24 cellular contexts compared by ENCODE assay signal in genomic region chrX:14026121-14026520, GRCh38. TPM values are rescaled to one million over a fixed set of nuclear protein-coding genes. Genes with fewer than 3 reads are reported as not detected.
DNase-seq lines count a peak whose midpoint lies in the region; ATAC-seq, FAIRE-seq and TF ChIP-seq lines count a peak whose summit lies in the region.
"Had no signal": no experiment of that assay in that cellular context is flagged by ENCODE, and none has a peak within 500 bp of the region (broad histone marks: within the 10 kb centered on the region; RNA-seq: fewer than 3 reads in every experiment).

No MANE protein-coding gene starts in this region.

- H3F3A ChIP-seq in GM23338 (replicated peaks; ENCODE audit: low read depth) = no peaks in the 10 kb centered on the region

- FAIRE-seq in frontal cortex (lab: Jason Lieb, UNC) = no peak
- FAIRE-seq: bronchial epithelial cell, G401.6, H1 had no signal

- peaks cover 22% of the 10 kb centered on the region for H3K79me2 ChIP-seq in GM23338 (replicated peaks; ENCODE audit: insufficient read depth)

- H3K36me3 Mint-ChIP-seq in GM23338 (ENCODE audit: low read depth) = peaks cover 5% of the 10 kb centered on the region; the same call in 1 of the 3 replicates

- H3K4me3 Mint-ChIP-seq in GM23338 = no peak overlapping the region
- H3K4me3 Mint-ChIP-seq: activated naive CD8-positive, alpha-beta T cell treated with anti-CD3 and anti-CD28 coated beads, Interleukin-2, amount 10 ng/mL, durations not matched to agents 7 days and 5 days had no signal

- no peak for TF ChIP-seq CTCF in GM23338 (conservative IDR thresholded peaks at IDR 0.05; ENCODE audit: low read depth in 2 of 2)
- no peak for TF ChIP-seq CTCF in RWPE2 (IDR thresholded peaks at IDR 0.05; ENCODE audit: poor library complexity, severe bottlenecking)

- H3K4me2 ChIP-seq in GM23338 = no peak overlapping the region

- H3K27ac ChIP-seq in GM23338 (ENCODE audit: low read depth) (no peak overlapping the region), RWPE2 (ENCODE audit: poor library complexity, severe bottlenecking) (peak overlapping the region; percentile 70), epithelial cell of prostate (peak overlapping the region; percentile 88)
- H3K27ac ChIP-seq: transverse colon had no signal

- no peaks in the 10 kb centered on the region for H3K9me3 ChIP-seq in RWPE2 (ENCODE audit: severe bottlenecking)
- H3K9me3 ChIP-seq: transverse colon had no signal

- H3K27me3 Mint-ChIP-seq in GM23338 (ENCODE audit: insufficient read depth, low read depth, poor library complexity) = peaks cover 2% of the 10 kb centered on the region
- H3K27me3 Mint-ChIP-seq: activated naive CD8-positive, alpha-beta T cell treated with anti-CD3 and anti-CD28 coated beads, Interleukin-2, amount 10 ng/mL, durations not matched to agents 7 days and 5 days; naive thymus-derived CD8-positive, alpha-beta T cell; progenitor cell of endocrine pancreas had no signal

- H3K27ac Mint-ChIP-seq in GM23338 = peak overlapping the region; percentile 80; the same call in 1 of the 2 replicates
- H3K27ac Mint-ChIP-seq: activated T-cell treated with anti-CD3 and anti-CD28 coated beads, Interleukin-2, amount 50 U/mL, for 72 hours; progenitor cell of endocrine pancreas had no signal

- peaks cover 28% of the 10 kb centered on the region for H3K4me1 Mint-ChIP-seq in GM23338

- H3K4me3 ChIP-seq in GM23338 = no peak overlapping the region
- H3K4me3 ChIP-seq in RWPE2 (ENCODE audit: severe bottlenecking) = no peak overlapping the region
- H3K4me3 ChIP-seq: transverse colon had no signal

- DNase-seq in GM23338 (ENCODE audit: low spot score) = peak; percentile 3
- no peak for DNase-seq in RWPE2 (ENCODE audit: low spot score)
- DNase-seq in epithelial cell of prostate (ENCODE audit: low read depth, low spot score) = no peak
- DNase-seq in occipital lobe (lab: John Stamatoyannopoulos, UW) = peak; percentile 38
- DNase-seq in erythroblast (lab: John Stamatoyannopoulos, UW) = no peak
- no peak for DNase-seq in activated gamma-delta T cell treated with Interleukin-2 at 50 U/mL for 16 hours
- no peak for DNase-seq in frontal cortex (ENCODE audit: low spot score in 2 of 2)
- DNase-seq: activated naive CD8-positive, alpha-beta T cell treated with anti-CD3 and anti-CD28 coated beads, Interleukin-2, amount 10 ng/mL, durations not matched to agents 7 days and 5 days; activated T-cell treated with anti-CD3 and anti-CD28 coated beads, Interleukin-2, amount 50 U/mL, for 72 hours; CD4-positive, CD25-positive, alpha-beta regulatory T cell; kidney glomerular epithelial cell; mesendoderm; naive thymus-derived CD8-positive, alpha-beta T cell; NCI-H1092; NCI-H2029 treated with DMSO at 0.1 percent for 48 hours; NCI-H524 treated with DMSO at 0.1 percent for 48 hours; stimulated activated CD4-positive, alpha-beta T cell treated with anti-CD3 and anti-CD28 coated beads, Interleukin-2, amount 100 ng/mL, for 24 hours; stimulated activated naive CD4-positive, alpha-beta T cell treated with Interleukin-2 at 50 U/mL for 16 hours; transverse colon had no signal

- H3K36me3 ChIP-seq in GM23338 (ENCODE audit: insufficient read depth) (no peaks in the 10 kb centered on the region), RWPE2 (ENCODE audit: low read depth) (no peaks in the 10 kb centered on the region)
- H3K36me3 ChIP-seq: transverse colon had no signal

- no peak overlapping the region for H2AFZ ChIP-seq in GM23338

- ATAC-seq in GM23338 (peak; percentile 11; the same call in 1 of the 3 replicates), RWPE2 (ENCODE audit: low read depth) (no peak), HG02885 (IDR thresholded peaks at IDR 0.05; ENCODE audit: poor library complexity, unreplicated experiment) (no peak)
- ATAC-seq: activated T-cell treated with anti-CD3 and anti-CD28 coated beads, Interleukin-2, amount 50 U/mL, for 72 hours; naive thymus-derived CD8-positive, alpha-beta T cell had no signal

- no peaks in the 10 kb centered on the region for H3K9me3 Mint-ChIP-seq in GM23338
- H3K9me3 Mint-ChIP-seq: activated naive CD8-positive, alpha-beta T cell treated with anti-CD3 and anti-CD28 coated beads, Interleukin-2, amount 10 ng/mL, durations not matched to agents 7 days and 5 days; activated T-cell treated with anti-CD3 and anti-CD28 coated beads, Interleukin-2, amount 50 U/mL, for 72 hours; CD4-positive, CD25-positive, alpha-beta regulatory T cell had no signal

- no peak for TF ChIP-seq POLR2A in erythroblast (IDR thresholded peaks at IDR 0.05; ENCODE audit: low read length)

- no peaks in the 10 kb centered on the region for H3K27me3 ChIP-seq in GM23338 (ENCODE audit: insufficient read depth)
- H3K27me3 ChIP-seq in RWPE2 (ENCODE audit: insufficient read depth, poor library complexity, severe bottlenecking) = no peaks in the 10 kb centered on the region
- H3K27me3 ChIP-seq: transverse colon had no signal

- H3K4me1 ChIP-seq in GM23338 (ENCODE audit: insufficient read depth) = peaks cover 24% of the 10 kb centered on the region
- H3K4me1 ChIP-seq in RWPE2 (ENCODE audit: insufficient read depth, poor library complexity, severe bottlenecking) = peaks cover 21% of the 10 kb centered on the region

- no peaks in the 10 kb centered on the region for H4K20me1 ChIP-seq in GM23338 (replicated peaks; ENCODE audit: insufficient read depth)

- no peaks in the 10 kb centered on the region for H3K9me2 ChIP-seq in GM23338 (ENCODE audit: insufficient read depth)

TF ChIP-seq in GM23338, 12 proteins besides CTCF, POLR2A, EP300 and RAD21 (continues in another document):
- no peak for TF ChIP-seq EZH2 (IDR thresholded peaks at IDR 0.05; ENCODE audit: low read depth, unreplicated experiment)
- peak; percentile 61 for TF ChIP-seq ZNF331 (CRISPR knock-in tag; IDR thresholded peaks at IDR 0.05; ENCODE audit: low read depth)
- no peak for TF ChIP-seq EZH2phosphoT487 (IDR thresholded peaks at IDR 0.05; ENCODE audit: unreplicated experiment)
- TF ChIP-seq, protein P1, sequence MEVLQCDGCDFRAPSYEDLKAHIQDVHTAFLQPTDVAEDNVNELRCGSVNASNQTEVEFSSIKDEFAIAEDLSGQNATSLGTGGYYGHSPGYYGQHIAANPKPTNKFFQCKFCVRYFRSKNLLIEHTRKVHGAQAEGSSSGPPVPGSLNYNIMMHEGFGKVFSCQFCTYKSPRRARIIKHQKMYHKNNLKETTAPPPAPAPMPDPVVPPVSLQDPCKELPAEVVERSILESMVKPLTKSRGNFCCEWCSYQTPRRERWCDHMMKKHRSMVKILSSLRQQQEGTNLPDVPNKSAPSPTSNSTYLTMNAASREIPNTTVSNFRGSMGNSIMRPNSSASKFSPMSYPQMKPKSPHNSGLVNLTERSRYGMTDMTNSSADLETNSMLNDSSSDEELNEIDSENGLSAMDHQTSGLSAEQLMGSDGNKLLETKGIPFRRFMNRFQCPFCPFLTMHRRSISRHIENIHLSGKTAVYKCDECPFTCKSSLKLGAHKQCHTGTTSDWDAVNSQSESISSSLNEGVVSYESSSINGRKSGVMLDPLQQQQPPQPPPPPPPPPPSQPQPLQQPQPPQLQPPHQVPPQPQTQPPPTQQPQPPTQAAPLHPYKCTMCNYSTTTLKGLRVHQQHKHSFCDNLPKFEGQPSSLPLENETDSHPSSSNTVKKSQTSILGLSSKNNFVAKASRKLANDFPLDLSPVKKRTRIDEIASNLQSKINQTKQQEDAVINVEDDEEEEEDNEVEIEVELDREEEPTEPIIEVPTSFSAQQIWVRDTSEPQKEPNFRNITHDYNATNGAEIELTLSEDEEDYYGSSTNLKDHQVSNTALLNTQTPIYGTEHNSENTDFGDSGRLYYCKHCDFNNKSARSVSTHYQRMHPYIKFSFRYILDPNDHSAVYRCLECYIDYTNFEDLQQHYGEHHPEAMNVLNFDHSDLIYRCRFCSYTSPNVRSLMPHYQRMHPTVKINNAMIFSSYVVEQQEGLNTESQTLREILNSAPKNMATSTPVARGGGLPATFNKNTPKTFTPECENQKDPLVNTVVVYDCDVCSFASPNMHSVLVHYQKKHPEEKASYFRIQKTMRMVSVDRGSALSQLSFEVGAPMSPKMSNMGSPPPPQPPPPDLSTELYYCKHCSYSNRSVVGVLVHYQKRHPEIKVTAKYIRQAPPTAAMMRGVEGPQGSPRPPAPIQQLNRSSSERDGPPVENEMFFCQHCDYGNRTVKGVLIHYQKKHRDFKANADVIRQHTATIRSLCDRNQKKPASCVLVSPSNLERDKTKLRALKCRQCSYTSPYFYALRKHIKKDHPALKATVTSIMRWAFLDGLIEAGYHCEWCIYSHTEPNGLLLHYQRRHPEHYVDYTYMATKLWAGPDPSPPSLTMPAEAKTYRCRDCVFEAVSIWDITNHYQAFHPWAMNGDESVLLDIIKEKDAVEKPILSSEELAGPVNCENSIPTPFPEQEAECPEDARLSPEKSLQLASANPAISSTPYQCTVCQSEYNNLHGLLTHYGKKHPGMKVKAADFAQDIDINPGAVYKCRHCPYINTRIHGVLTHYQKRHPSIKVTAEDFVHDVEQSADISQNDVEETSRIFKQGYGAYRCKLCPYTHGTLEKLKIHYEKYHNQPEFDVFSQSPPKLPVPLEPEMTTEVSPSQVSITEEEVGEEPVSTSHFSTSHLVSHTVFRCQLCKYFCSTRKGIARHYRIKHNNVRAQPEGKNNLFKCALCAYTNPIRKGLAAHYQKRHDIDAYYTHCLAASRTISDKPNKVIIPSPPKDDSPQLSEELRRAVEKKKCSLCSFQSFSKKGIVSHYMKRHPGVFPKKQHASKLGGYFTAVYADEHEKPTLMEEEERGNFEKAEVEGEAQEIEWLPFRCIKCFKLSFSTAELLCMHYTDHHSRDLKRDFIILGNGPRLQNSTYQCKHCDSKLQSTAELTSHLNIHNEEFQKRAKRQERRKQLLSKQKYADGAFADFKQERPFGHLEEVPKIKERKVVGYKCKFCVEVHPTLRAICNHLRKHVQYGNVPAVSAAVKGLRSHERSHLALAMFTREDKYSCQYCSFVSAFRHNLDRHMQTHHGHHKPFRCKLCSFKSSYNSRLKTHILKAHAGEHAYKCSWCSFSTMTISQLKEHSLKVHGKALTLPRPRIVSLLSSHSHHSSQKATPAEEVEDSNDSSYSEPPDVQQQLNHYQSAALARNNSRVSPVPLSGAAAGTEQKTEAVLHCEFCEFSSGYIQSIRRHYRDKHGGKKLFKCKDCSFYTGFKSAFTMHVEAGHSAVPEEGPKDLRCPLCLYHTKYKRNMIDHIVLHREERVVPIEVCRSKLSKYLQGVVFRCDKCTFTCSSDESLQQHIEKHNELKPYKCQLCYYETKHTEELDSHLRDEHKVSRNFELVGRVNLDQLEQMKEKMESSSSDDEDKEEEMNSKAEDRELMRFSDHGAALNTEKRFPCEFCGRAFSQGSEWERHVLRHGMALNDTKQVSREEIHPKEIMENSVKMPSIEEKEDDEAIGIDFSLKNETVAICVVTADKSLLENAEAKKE (CRISPR knock-in tag; IDR thresholded peaks at IDR 0.05) = no peak
- TF ChIP-seq STAT1 (IDR thresholded peaks at IDR 0.05; ENCODE audit: unreplicated experiment) = no peak
- TF ChIP-seq NANOG (IDR thresholded peaks at IDR 0.05; ENCODE audit: borderline replicate concordance) = no peak

RNA-seq across cellular contexts. Expression of gene GEMIN8, which starts 3.6 kb away (rescaled TPM):
- 16.5 and 19.4 TPM in 2 replicates for total RNA-seq in GM23338 (2014; rRNA removed; shearing (Covaris generic))
- 16.7 and 19.9 TPM in 2 replicates for polyA plus RNA-seq in GM23338 (2016; fragmentation: Nextera tagmentation; extraction: Ambion mirVana)
- total RNA-seq in occipital lobe (18.1 TPM), frontal cortex (12.2 TPM)

Comparison
In these comparisons a context has a peak if more than half of its experiments do, and no peak if none do; other contexts are left out.
1. DNase-seq: peak in GM23338 (single experiment) and occipital lobe (single experiment); none in RWPE2 (single experiment), epithelial cell of prostate (single experiment), erythroblast (0 of 2), activated gamma-delta T cell treated with Interleukin-2 at 50 U/mL for 16 hours (single experiment) and frontal cortex (0 of 2).